ENCODE assay signal across 8 cellular contexts in the genomic region with DNA sequence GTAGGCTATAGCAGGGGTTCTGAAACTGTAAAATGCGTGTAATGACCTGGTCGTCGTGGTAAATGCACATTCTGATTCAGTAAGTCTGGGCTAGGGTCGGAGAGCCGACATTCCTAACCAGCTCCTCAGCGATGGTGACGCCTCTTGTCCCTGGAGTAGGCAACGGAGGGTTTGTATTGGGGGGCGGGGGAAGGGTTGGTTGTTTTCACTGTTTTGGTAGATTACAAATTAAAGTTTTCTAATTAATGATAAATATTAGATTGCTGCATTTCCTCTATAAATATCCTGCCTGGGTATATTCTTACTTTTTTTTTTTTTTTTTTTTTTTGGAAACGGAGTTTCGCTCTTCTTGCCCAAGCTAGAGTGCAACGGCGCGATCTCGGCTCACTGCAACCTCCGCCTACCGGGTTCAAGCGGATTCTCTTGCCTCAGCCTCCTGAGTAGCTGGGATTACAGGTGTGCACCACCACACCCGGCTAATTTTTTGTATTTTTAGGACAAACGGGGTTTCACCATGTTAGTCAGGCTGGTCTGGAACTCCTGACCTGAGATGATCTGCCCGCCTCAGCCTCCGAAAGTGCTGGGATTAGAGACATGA. TPM values are rescaled to one million over a fixed set of nuclear protein-coding genes. Genes with fewer than 3 reads are reported as not detected.
DNase-seq lines count a peak whose midpoint lies in the region; ATAC-seq and TF ChIP-seq lines count a peak whose summit lies in the region.

No MANE protein-coding gene starts in this region.

- peaks cover 14% of the 10 kb centered on the region for H3K79me1 ChIP-seq in mesenchymal stem cell (replicated peaks; ENCODE audit: low read length, poor library complexity, severe bottlenecking)

- no peak overlapping the region for H2BK15ac ChIP-seq in mesenchymal stem cell (ENCODE audit: low read depth, poor library complexity, severe bottlenecking)

- peak overlapping the region in 1 of 2 experiments; percentile 96 for H3K18ac ChIP-seq in mesenchymal stem cell (ENCODE audit: low read depth in 1 of 2, low read length in 2 of 2)

- H4K91ac ChIP-seq in mesenchymal stem cell (ENCODE audit: low read length), result peak overlapping the region; percentile 29

- intact Hi-C loops in CD8-positive, alpha-beta T cell (cut with DNase I, micrococcal nuclease), result no loop called here
- intact Hi-C loops in ascending aorta (cut with DNase I), result loop anchor here (5.0 kb wide), 1 partner anchor 182 kb away; a partner anchor contains a TSS

- peak overlapping the region in 1 of 2 experiments; percentile 47 for H3K14ac ChIP-seq in mesenchymal stem cell (ENCODE audit: low read length in 2 of 2)

- peak overlapping the region; percentile 52 for H3K4me3 ChIP-seq in CD8-positive, alpha-beta T cell (ENCODE audit: low read depth, low read length)
- H3K4me3 ChIP-seq in HFF-Myc (replicated peaks; ENCODE audit: low read depth, low read length), result peak overlapping the region; percentile 54
- peak overlapping the region; percentile 67 to 88 for H3K4me3 ChIP-seq in ascending aorta
- H3K4me3 ChIP-seq in mesenchymal stem cell (ENCODE audit: insufficient read depth in 1 of 2, low read depth in 1 of 2, low read length in 2 of 2), result peak overlapping the region; percentile 82 to 86

- peak overlapping the region; percentile 87 for H3K9ac ChIP-seq in mesenchymal stem cell (ENCODE audit: low read length)

- no peak overlapping the region for H2BK120ac ChIP-seq in mesenchymal stem cell (ENCODE audit: low read depth, low read length)

- H4K8ac ChIP-seq in mesenchymal stem cell (ENCODE audit: low read length), result peak overlapping the region; percentile 54

- CTCF ChIA-PET in CD8-positive, alpha-beta T cell (lab: Charles Lee), result interaction anchor here (0.6 to 1.9 kb wide), 4 partner anchors 11 to 724 kb away, joined by 3 to 5 read pairs (median 4); no protein-coding TSS in a partner anchor

- no peaks in the 10 kb centered on the region for H3K36me3 ChIP-seq in CD8-positive, alpha-beta T cell (ENCODE audit: insufficient read depth, low read length)
- H3K36me3 ChIP-seq in ascending aorta, result peaks cover 4 to 15% of the 10 kb centered on the region in 2 donors
- H3K36me3 ChIP-seq in mesenchymal stem cell (ENCODE audit: control insufficient read depth in 1 of 2, insufficient read depth in 2 of 2, low read depth in 1 of 2, low read length in 2 of 2), result peaks cover 7 to 15% of the 10 kb centered on the region in 2 experiments

- H3K4me2 ChIP-seq in mesenchymal stem cell (ENCODE audit: low read length, poor library complexity, severe bottlenecking), result peak overlapping the region; percentile 49

- no peaks in the 10 kb centered on the region for H3K4me1 ChIP-seq in CD8-positive, alpha-beta T cell (ENCODE audit: insufficient read depth, low read length)
- H3K4me1 ChIP-seq in ascending aorta, result peaks cover 4% of the 10 kb centered on the region in 2 donors
- H3K4me1 ChIP-seq in mesenchymal stem cell (ENCODE audit: control insufficient read depth, insufficient read depth, low read depth, low read length), result peaks cover 14% of the 10 kb centered on the region

- POLR2A ChIA-PET in CD8-positive, alpha-beta T cell (lab: Charles Lee), result interaction anchor here (0.6 to 1.9 kb wide), 3 partner anchors 10 to 207 kb away, joined by 4 to 10 read pairs (median 4); no protein-coding TSS in a partner anchor

- no peak for ATAC-seq in CD8-positive, alpha-beta T cell

- DNase-seq in CD8-positive, alpha-beta T cell, result no peak
- DNase-seq in HFF-Myc (ENCODE audit: extremely low read depth, low read depth) (no peak), ascending aorta (ENCODE audit: low spot score in 2 of 2) (no peak), mesenchymal stem cell (no peak), SW 1271 (lab: John Stamatoyannopoulos, UW) (no peak), nucleus accumbens (lab: John Stamatoyannopoulos, UW) (no peak), NCI-H2171 (lab: John Stamatoyannopoulos, UW) (no peak), anterior cingulate cortex (lab: John Stamatoyannopoulos, UW) (no peak)

- no peak overlapping the region for H3K27ac Mint-ChIP-seq in CD8-positive, alpha-beta T cell

- WGBS in mesenchymal stem cell, result 63% methylated on average over 20 of the region's 22 CpGs

- H3K4me1 Mint-ChIP-seq in CD8-positive, alpha-beta T cell (ENCODE audit: low read depth), result peaks cover 13% of the 10 kb centered on the region

- peak overlapping the region in 1 of 2 experiments; percentile 95 for H2BK12ac ChIP-seq in mesenchymal stem cell (ENCODE audit: low read length in 2 of 2)

- H3K23ac ChIP-seq in mesenchymal stem cell (ENCODE audit: low read length in 2 of 2), result no peak overlapping the region

- H3K27ac ChIP-seq in CD8-positive, alpha-beta T cell (ENCODE audit: low read depth, low read length), result no peak overlapping the region
- H3K27ac ChIP-seq in ascending aorta (peak overlapping the region; percentile 53 to 82), mesenchymal stem cell (ENCODE audit: low read length, poor library complexity, severe bottlenecking) (peak overlapping the region; percentile 90)

- H3K27me3 Mint-ChIP-seq in CD8-positive, alpha-beta T cell (ENCODE audit: low read depth), result peaks cover 8% of the 10 kb centered on the region

- H3K27me3 ChIP-seq in CD8-positive, alpha-beta T cell (ENCODE audit: insufficient read depth, low read length), result no peaks in the 10 kb centered on the region
- H3K27me3 ChIP-seq in ascending aorta (no peaks in the 10 kb centered on the region), mesenchymal stem cell (ENCODE audit: control insufficient read depth in 1 of 2, insufficient read depth in 1 of 2, low read length in 2 of 2) (no peaks in the 10 kb centered on the region)

- no peaks in the 10 kb centered on the region for H3K9me3 Mint-ChIP-seq in CD8-positive, alpha-beta T cell

- peak overlapping the region; percentile 79 for H2BK5ac ChIP-seq in mesenchymal stem cell (ENCODE audit: low read depth, low read length, poor library complexity, severe bottlenecking)

- no peaks in the 10 kb centered on the region for H3K9me3 ChIP-seq in CD8-positive, alpha-beta T cell (ENCODE audit: low read length)
- no peaks in the 10 kb centered on the region for H3K9me3 ChIP-seq in ascending aorta
- H3K9me3 ChIP-seq in mesenchymal stem cell (ENCODE audit: control insufficient read depth, low read length), result no peaks in the 10 kb centered on the region

- H2AK5ac ChIP-seq in mesenchymal stem cell (ENCODE audit: low read length, severe bottlenecking), result no peak overlapping the region

- peak overlapping the region; percentile 96 for H2AFZ ChIP-seq in mesenchymal stem cell (ENCODE audit: low read depth, low read length)

- TF ChIP-seq CTCF in CD8-positive, alpha-beta T cell (IDR thresholded peaks at IDR 0.05), result no peak
- TF ChIP-seq CTCF in HFF-Myc (IDR thresholded peaks at IDR 0.05; ENCODE audit: low read depth, low read length, missing control alignments), result no peak
- TF ChIP-seq CTCF in ascending aorta (IDR thresholded peaks at IDR 0.05), result no peak

- H3K4me3 Mint-ChIP-seq in CD8-positive, alpha-beta T cell, result peak overlapping the region; percentile 86

- peaks cover 3% of the 10 kb centered on the region for H3K36me3 Mint-ChIP-seq in CD8-positive, alpha-beta T cell

- peak overlapping the region in 1 of 2 experiments; percentile 58 for H3K4ac ChIP-seq in mesenchymal stem cell (ENCODE audit: low read depth in 1 of 2, low read length in 2 of 2)

RNA-seq across cellular contexts. Expression of a gene that starts 0.6 kb away (rescaled TPM):
- 1 to 10 TPM; 1.1 to 1.2 TPM for total RNA-seq in CD8-positive, alpha-beta T cell
- 1.4 TPM for total RNA-seq in ascending aorta
- 60.3 TPM for polyA plus RNA-seq in mesenchymal stem cell (2013, experiment 1 of 2)
- 67.7 TPM for polyA plus RNA-seq in mesenchymal stem cell (2013, experiment 2 of 2)

RNA-seq across cellular contexts. Expression of a gene that starts 5.2 kb away (rescaled TPM):
- total RNA-seq in CD8-positive, alpha-beta T cell, result 10 to 100 TPM; 29.4 to 32.8 TPM
- total RNA-seq in ascending aorta, result 19.3 TPM
- 34.7 TPM for polyA plus RNA-seq in mesenchymal stem cell (2013, experiment 1 of 2)
- polyA plus RNA-seq in mesenchymal stem cell (2013, experiment 2 of 2), result 37.0 TPM
